Comparison of ENCODE assay signal across 10 cellular contexts in genomic region chr10:6052247-6053221, GRCh38. TPM values are rescaled to one million over a fixed set of nuclear protein-coding genes. Genes with fewer than 3 reads are reported as not detected.
DNase-seq lines count a peak whose midpoint lies in the region; ATAC-seq and TF ChIP-seq lines count a peak whose summit lies in the region.
"Had no signal": no experiment of that assay in that cellular context is flagged by ENCODE, and none has a peak within 500 bp of the region (broad histone marks: within the 10 kb centered on the region; RNA-seq: fewer than 3 reads in every experiment).

No MANE protein-coding gene starts in this region.

- peaks cover 82% of the 10 kb centered on the region for H3K4me1 Mint-ChIP-seq in CD4-positive, alpha-beta T cell (ENCODE audit: low read depth)
- H3K4me1 Mint-ChIP-seq in activated CD8-positive, alpha-beta T cell treated with anti-CD3 and anti-CD28 coated beads for 36 hours (ENCODE audit: low read depth) = peaks cover 83% of the 10 kb centered on the region
- peaks cover 65 to 90% of the 10 kb centered on the region in 2 donors for H3K4me1 Mint-ChIP-seq in stimulated activated naive B cell treated with anti-CD40 and anti-IgM and Interleukin-4, amounts not matched to agents 10 μg/mL and 1 μg/mL and 100 μg/mL, for 72 hours

- no peaks in the 10 kb centered on the region for H3K9me3 Mint-ChIP-seq in CD4-positive, alpha-beta T cell
- H3K9me3 Mint-ChIP-seq in activated CD8-positive, alpha-beta T cell treated with anti-CD3 and anti-CD28 coated beads for 36 hours = no peaks in the 10 kb centered on the region
- peaks cover 0 to 2% of the 10 kb centered on the region in 2 donors for H3K9me3 Mint-ChIP-seq in stimulated activated naive B cell treated with anti-CD40 and anti-IgM and Interleukin-4, amounts not matched to agents 10 μg/mL and 1 μg/mL and 100 μg/mL, for 72 hours

- H3K27ac Mint-ChIP-seq in CD4-positive, alpha-beta T cell = peak overlapping the region; percentile 98
- H3K27ac Mint-ChIP-seq in activated CD8-positive, alpha-beta T cell treated with anti-CD3 and anti-CD28 coated beads for 36 hours = peak overlapping the region; percentile 91
- H3K27ac Mint-ChIP-seq in stimulated activated naive B cell treated with anti-CD40 and anti-IgM and Interleukin-4, amounts not matched to agents 10 μg/mL and 1 μg/mL and 100 μg/mL, for 72 hours = peak overlapping the region; percentile 100

- H3K9me3 ChIP-seq in CD4-positive, alpha-beta T cell (ENCODE audit: control insufficient read depth, low read length) = no peaks in the 10 kb centered on the region
- H3K9me3 ChIP-seq in right cardiac atrium (ENCODE audit: control insufficient read depth, low read length) (no peaks in the 10 kb centered on the region), aorta (ENCODE audit: control insufficient read depth, low read length) (no peaks in the 10 kb centered on the region)

- WGBS in right cardiac atrium = 81% methylated on average over 17 of the region's 17 CpGs
- 86 to 89% methylated on average over 17 of the region's 17 CpGs for WGBS in aorta, 2 donors

- H3K4me3 ChIP-seq in right cardiac atrium (ENCODE audit: low read length) = no peak overlapping the region
- no peak overlapping the region for H3K4me3 ChIP-seq in aorta (ENCODE audit: low read length in 2 of 2)

- DNase-seq in CD4-positive, alpha-beta T cell = peak; percentile 38 to 71 (median 64)
- DNase-seq in activated CD8-positive, alpha-beta T cell treated with anti-CD3 and anti-CD28 coated beads for 36 hours = peak; percentile 94
- no peak for DNase-seq in right cardiac atrium
- peak; percentile 88 for DNase-seq in stimulated activated naive B cell treated with anti-CD40 and anti-IgM and Interleukin-4, amounts not matched to agents 10 μg/mL and 1 μg/mL and 100 μg/mL, for 72 hours
- DNase-seq in posterior vena cava (ENCODE audit: low spot score) = no peak
- no peak for DNase-seq in NCI-H446 (lab: John Stamatoyannopoulos, UW)
- DNase-seq in aorta = no peak

- no peaks in the 10 kb centered on the region for H3K27me3 Mint-ChIP-seq in CD4-positive, alpha-beta T cell
- H3K27me3 Mint-ChIP-seq in activated CD8-positive, alpha-beta T cell treated with anti-CD3 and anti-CD28 coated beads for 36 hours = no peaks in the 10 kb centered on the region
- H3K27me3 Mint-ChIP-seq in stimulated activated naive B cell treated with anti-CD40 and anti-IgM and Interleukin-4, amounts not matched to agents 10 μg/mL and 1 μg/mL and 100 μg/mL, for 72 hours = no peaks in the 10 kb centered on the region

- TF ChIP-seq CTCF in CD4-positive, alpha-beta T cell (IDR thresholded peaks at IDR 0.05) = no peak
- no peak for TF ChIP-seq CTCF in activated CD8-positive, alpha-beta T cell treated with anti-CD3 and anti-CD28 coated beads for 36 hours (IDR thresholded peaks at IDR 0.05)

- CTCF ChIA-PET in CD4-positive, alpha-beta T cell (lab: Charles Lee) = interaction anchor here (1.1 to 5.2 kb wide), 5 partner anchors 10 to 349 kb away, joined by 3 to 70 read pairs (median 24); partner anchors contain the start of genes IL15RA, IL2RA and RBM17
- CTCF ChIA-PET in activated CD8-positive, alpha-beta T cell treated with anti-CD3 and anti-CD28 coated beads for 36 hours (lab: Charles Lee) = interaction anchor here (1.0 to 12.1 kb wide), 8 partner anchors 14 to 84 kb away, joined by 3 to 118 read pairs (median 6); no protein-coding TSS in a partner anchor

- H3K27me3 ChIP-seq in CD4-positive, alpha-beta T cell (ENCODE audit: control insufficient read depth, insufficient read depth, low read length) = no peaks in the 10 kb centered on the region
- H3K27me3 ChIP-seq in right cardiac atrium (ENCODE audit: control insufficient read depth, insufficient read depth) = no peaks in the 10 kb centered on the region
- H3K27me3 ChIP-seq in aorta (ENCODE audit: control insufficient read depth in 1 of 2, insufficient read depth in 2 of 2, low read length in 1 of 2) = no peaks in the 10 kb centered on the region

- peak overlapping the region; percentile 62 for H3K27ac ChIP-seq in CD4-positive, alpha-beta T cell (ENCODE audit: low read depth, low read length)
- H3K27ac ChIP-seq in right cardiac atrium (ENCODE audit: low read length) (peak overlapping the region; percentile 8), aorta (ENCODE audit: low read depth in 1 of 2, low read length in 2 of 2) (no peak overlapping the region)

- intact Hi-C loops in CD4-positive, alpha-beta T cell (cut with DNase I, micrococcal nuclease) = loop anchor here (2.0 kb wide), 2 partner anchors 16 to 34 kb away; no protein-coding TSS in a partner anchor
- intact Hi-C loops in activated CD8-positive, alpha-beta T cell treated with anti-CD3 and anti-CD28 coated beads for 36 hours (cut with micrococcal nuclease) = loop anchor here (5.0 to 10.0 kb wide), 2 partner anchors 35 to 532 kb away; partner anchors contain the start of genes PRKCQ and RBM17
- intact Hi-C loops in right cardiac atrium (cut with DNase I) = no loop called here
- intact Hi-C loops in posterior vena cava (cut with DNase I) = no loop called here
- intact Hi-C loops in aorta (cut with DNase I) = no loop called here

- POLR2A ChIA-PET in CD4-positive, alpha-beta T cell (lab: Charles Lee) = interaction anchor here (0.9 to 7.4 kb wide), 8 partner anchors 10 to 75 kb away, joined by 3 to 73 read pairs (median 15); partner anchors contain the start of genes IL15RA and IL2RA
- POLR2A ChIA-PET in activated CD8-positive, alpha-beta T cell treated with anti-CD3 and anti-CD28 coated beads for 36 hours (lab: Charles Lee) = interaction anchor here (0.8 to 17.2 kb wide), 12 partner anchors 16 to 342 kb away, joined by 3 to 846 read pairs (median 4); partner anchors contain the start of genes GDI2, IL2RA and PFKFB3

- H3K36me3 ChIP-seq in aorta (ENCODE audit: control insufficient read depth in 1 of 2, insufficient read depth in 2 of 2, low read length in 1 of 2) = no peaks in the 10 kb centered on the region

- H3K4me1 ChIP-seq in right cardiac atrium (ENCODE audit: control insufficient read depth, insufficient read depth, low read length) = no peaks in the 10 kb centered on the region
- H3K4me1 ChIP-seq in aorta (ENCODE audit: control insufficient read depth in 1 of 2, insufficient read depth in 2 of 2, low read length in 2 of 2) = no peaks in the 10 kb centered on the region

- H3K36me3 Mint-ChIP-seq in CD4-positive, alpha-beta T cell (ENCODE audit: low read depth) = peaks cover 7% of the 10 kb centered on the region
- H3K36me3 Mint-ChIP-seq in activated CD8-positive, alpha-beta T cell treated with anti-CD3 and anti-CD28 coated beads for 36 hours (ENCODE audit: low read depth) = peaks cover 86% of the 10 kb centered on the region
- peaks cover 4 to 35% of the 10 kb centered on the region in 2 donors for H3K36me3 Mint-ChIP-seq in stimulated activated naive B cell treated with anti-CD40 and anti-IgM and Interleukin-4, amounts not matched to agents 10 μg/mL and 1 μg/mL and 100 μg/mL, for 72 hours

- ATAC-seq in CD4-positive, alpha-beta T cell (ENCODE audit: poor library complexity) = peak; percentile 46
- peak; percentile 24 for ATAC-seq in HG03064 (IDR thresholded peaks at IDR 0.05; ENCODE audit: low read depth, unreplicated experiment)
- peak; percentile 52 for ATAC-seq in activated CD8-positive, alpha-beta T cell treated with anti-CD3 and anti-CD28 coated beads for 36 hours
- no peak for ATAC-seq in right cardiac atrium
- peak; percentile 58 to 61 for ATAC-seq in stimulated activated naive B cell treated with anti-CD40 and anti-IgM and Interleukin-4, amounts not matched to agents 10 μg/mL and 1 μg/mL and 100 μg/mL, for 72 hours (replicated peaks)
- no peak for ATAC-seq in aorta (ENCODE audit: low FRiP score)

- peak overlapping the region; percentile 82 for H3K4me3 Mint-ChIP-seq in CD4-positive, alpha-beta T cell
- peak overlapping the region; percentile 76 for H3K4me3 Mint-ChIP-seq in activated CD8-positive, alpha-beta T cell treated with anti-CD3 and anti-CD28 coated beads for 36 hours
- H3K4me3 Mint-ChIP-seq in stimulated activated naive B cell treated with anti-CD40 and anti-IgM and Interleukin-4, amounts not matched to agents 10 μg/mL and 1 μg/mL and 100 μg/mL, for 72 hours = peak overlapping the region; percentile 39 to 71

RNA-seq across cellular contexts. Expression of gene IL2RA, which starts 9.6 kb away (rescaled TPM):
- 1 to 10 TPM; 4.9 to 5.4 TPM for total RNA-seq in CD4-positive, alpha-beta T cell
- 100 to 1,000 TPM; 868 to 874 TPM for total RNA-seq in activated CD8-positive, alpha-beta T cell treated with anti-CD3 and anti-CD28 coated beads for 36 hours
- total RNA-seq in right cardiac atrium (1 to 10 TPM in 1 of 4 donors, under 1 TPM in 3; 0.71 to 1.3 (median 0.82) TPM), posterior vena cava (1 to 10 TPM in 1 of 2 donors, under 1 TPM in 1; 0.81 to 6.4 TPM), aorta (1 to 10 TPM; 2.4 to 4.2 TPM)
- polyA plus RNA-seq in right cardiac atrium (0.18 TPM), aorta (1 to 10 TPM in 1 of 2 donors, under 1 TPM in 1; 0.33 to 4.1 TPM)
- total RNA-seq: Daoy, myocyte had no signal

RNA-seq across cellular contexts. Expression of gene RBM17, which starts 36.3 kb away (rescaled TPM):
- total RNA-seq in CD4-positive, alpha-beta T cell = 100 to 1,000 TPM; 143 to 150 TPM
- total RNA-seq in activated CD8-positive, alpha-beta T cell treated with anti-CD3 and anti-CD28 coated beads for 36 hours = 100 to 1,000 TPM; 284 to 285 TPM
- total RNA-seq in right cardiac atrium = 10 to 100 TPM; 51.6 to 66.5 (median 57.1) TPM
- 51.0 TPM for polyA plus RNA-seq in right cardiac atrium
- 10 to 100 TPM; 58.9 to 68.3 TPM for total RNA-seq in posterior vena cava
- total RNA-seq in aorta = 10 to 100 TPM; 82.0 to 94.1 TPM
- polyA plus RNA-seq in aorta = 10 to 100 TPM; 41.4 to 89.4 TPM

Comparison
In these comparisons a context has a peak if more than half of its experiments do, and no peak if none do; other contexts are left out.
1. ATAC-seq: peak in CD4-positive, alpha-beta T cell (single experiment), HG03064 (single experiment), activated CD8-positive, alpha-beta T cell treated with anti-CD3 and anti-CD28 coated beads for 36 hours (single experiment) and stimulated activated naive B cell treated with anti-CD40 and anti-IgM and Interleukin-4, amounts not matched to agents 10 μg/mL and 1 μg/mL and 100 μg/mL, for 72 hours (2 of 2); none in right cardiac atrium (0 of 2) and aorta (single experiment).
2. DNase-seq: peak in CD4-positive, alpha-beta T cell (10 of 10), activated CD8-positive, alpha-beta T cell treated with anti-CD3 and anti-CD28 coated beads for 36 hours (single experiment) and stimulated activated naive B cell treated with anti-CD40 and anti-IgM and Interleukin-4, amounts not matched to agents 10 μg/mL and 1 μg/mL and 100 μg/mL, for 72 hours (single experiment); none in right cardiac atrium (0 of 3), posterior vena cava (single experiment), NCI-H446 (0 of 2) and aorta (0 of 2).
3. H3K27ac ChIP-seq: peak in CD4-positive, alpha-beta T cell (single experiment) and right cardiac atrium (single experiment); none in aorta (0 of 2).
4. RNA of gene IL2RA, which starts 9.6 kb away (total RNA-seq): 868 to 874 TPM in activated CD8-positive, alpha-beta T cell treated with anti-CD3 and anti-CD28 coated beads for 36 hours; 0.81 to 6.4 TPM in posterior vena cava, 4.9 to 5.4 TPM in CD4-positive, alpha-beta T cell, 2.4 to 4.2 TPM in aorta and 0.71 to 1.3 TPM in right cardiac atrium; every median in the first group is over 100 times any median in the second.
5. intact Hi-C loops: an anchor here in CD4-positive, alpha-beta T cell (2.0 kb wide) and activated CD8-positive, alpha-beta T cell treated with anti-CD3 and anti-CD28 coated beads for 36 hours (5.0 to 10.0 kb wide); none called in right cardiac atrium, posterior vena cava and aorta.
6. Peak in every context shown above with its lines, with median percentiles within 50 percentile points of each other: H3K27ac Mint-ChIP-seq and H3K4me3 Mint-ChIP-seq.